1 cellular context compared by ENCODE assay signal in genomic region chr10:43252166-43252784, GRCh38.
TF ChIP-seq lines count a peak whose summit lies in the region.

No MANE protein-coding gene starts in this region.

TF ChIP-seq in WTC11, 78 proteins besides CTCF, POLR2A, EP300 and RAD21 (continued from another document):
- TF ChIP-seq ZNF512 (CRISPR knock-in tag; IDR thresholded peaks at IDR 0.05; ENCODE audit: borderline replicate concordance): no peak
TF ChIP-seq in WTC11: peak in this region for 0.
